18 cellular contexts compared by ENCODE assay signal in genomic region chr2:145846986-145847385, GRCh38.
"Had no signal": no experiment of that assay in that cellular context is flagged by ENCODE, and none has a peak within 500 bp of the region (broad histone marks: within the 10 kb centered on the region; RNA-seq: fewer than 3 reads in every experiment).

No MANE protein-coding gene starts in this region.

- H3K4me3 ChIP-seq: right lobe of liver, upper lobe of right lung had no signal

- DNase-seq: activated CD4-positive, alpha-beta T cell treated with anti-CD3 and anti-CD28 coated beads, Interleukin-2, amount 50 U/mL, for 4 hours; activated effector memory CD4-positive, alpha-beta T cell treated with Interleukin-2 at 50 U/mL for 16 hours; activated T-cell treated with anti-CD3 and anti-CD28 coated beads, Interleukin-2, amount 50 U/mL, for 1 hour; anterior cingulate cortex; cortex of kidney; effector CD8-positive, alpha-beta T cell; foreskin melanocyte; head of caudate nucleus; nucleus accumbens; right lobe of liver; stimulated activated CD4-positive, alpha-beta T cell treated with anti-CD3 and anti-CD28 coated beads, Interleukin-12 subunit alpha, Interleukin-12 subunit beta, amount 100 ng/mL, for 4 hours; stimulated activated naive CD8-positive, alpha-beta T cell treated with anti-CD3 and anti-CD28 coated beads, Interleukin-15, Interleukin-2, amounts not matched to agents 100 U/mL and 50 U/mL, for 24 hours; T-helper 2 cell; upper lobe of right lung had no signal

- ATAC-seq: activated CD4-positive, CD25-positive, alpha-beta regulatory T cell treated with anti-CD3 and anti-CD28 coated beads, Interleukin-2, amount 50 U/mL, for 24 hours; activated naive CD4-positive, alpha-beta T cell treated with anti-CD3 and anti-CD28 coated beads, Interleukin-2, amount 50 U/mL, for 72 hours; natural killer cell treated with Interleukin-12 subunit alpha and Interleukin-12 subunit beta and Interleukin-15 and Interleukin-18, amount 100 ng/mL, for 72 hours; right lobe of liver; stimulated activated naive CD8-positive, alpha-beta T cell treated with anti-CD3 and anti-CD28 coated beads, Interleukin-15, Interleukin-2, amounts not matched to agents 100 U/mL and 50 U/mL, for 24 hours; upper lobe of right lung had no signal

- FAIRE-seq: bronchial epithelial cell had no signal
